ENCODE assay signal across 1 cellular context in genomic region chr4:126965876-126966275, GRCh38.
TF ChIP-seq lines count a peak whose summit lies in the region.

No MANE protein-coding gene starts in this region.

TF ChIP-seq in SK-N-SH treated with all-trans-retinoic acid at 6 μM for 48 hours, 23 proteins besides CTCF, POLR2A, EP300 and RAD21 (continued from another document):
- no peak for TF ChIP-seq TSHZ2 (CRISPR knock-in tag; IDR thresholded peaks at IDR 0.05)
- no peak for TF ChIP-seq ESRRG (CRISPR knock-in tag; IDR thresholded peaks at IDR 0.05)
- no peak for TF ChIP-seq ISL1 (CRISPR knock-in tag; IDR thresholded peaks at IDR 0.05)
- no peak for TF ChIP-seq POU6F1 (CRISPR knock-in tag; IDR thresholded peaks at IDR 0.05; ENCODE audit: borderline replicate concordance, low read depth)
- TF ChIP-seq OSR1 (CRISPR knock-in tag; IDR thresholded peaks at IDR 0.05), result no peak
- TF ChIP-seq ZC3H10 (CRISPR knock-in tag; IDR thresholded peaks at IDR 0.05), result no peak
- no peak for TF ChIP-seq PPARA (CRISPR knock-in tag; IDR thresholded peaks at IDR 0.05; ENCODE audit: borderline replicate concordance)
- no peak for TF ChIP-seq ZFP30 (CRISPR knock-in tag; IDR thresholded peaks at IDR 0.05)
- no peak for TF ChIP-seq GLIS3 (CRISPR knock-in tag; IDR thresholded peaks at IDR 0.05)
- TF ChIP-seq BACH2 (CRISPR knock-in tag; IDR thresholded peaks at IDR 0.05; ENCODE audit: borderline replicate concordance), result no peak
- TF ChIP-seq PATZ1 (CRISPR knock-in tag; IDR thresholded peaks at IDR 0.05; ENCODE audit: borderline replicate concordance), result no peak
